In genomic region chr4:181432347-181432746, GRCh38 we compare ENCODE assay signal across 22 cellular contexts.
"Had no signal": no experiment of that assay in that cellular context is flagged by ENCODE, and none has a peak within 500 bp of the region (broad histone marks: within the 10 kb centered on the region; RNA-seq: fewer than 3 reads in every experiment).

No MANE protein-coding gene starts in this region.

- H3K4me1 Mint-ChIP-seq: activated CD4-positive, alpha-beta memory T cell treated with anti-CD3 and anti-CD28 coated beads, Interleukin-2, amount 10 ng/mL, durations not matched to agents 7 days and 5 days; activated CD4-positive, alpha-beta T cell treated with anti-CD3 and anti-CD28 coated beads for 36 hours; activated naive CD4-positive, alpha-beta T cell treated with anti-CD3 and anti-CD28 coated beads, Interleukin-2, amount 50 U/mL, for 24 hours; stimulated activated naive B cell treated with anti-CD40 and anti-IgM and Interleukin-4, amounts not matched to agents 10 μg/mL and 1 μg/mL and 100 μg/mL, for 72 hours had no signal

- H3K36me3 ChIP-seq: colonic mucosa, lower lobe of right lung, tibial artery, WERI-Rb-1 had no signal

- H3K27me3 ChIP-seq: body of pancreas, colonic mucosa, tibial artery had no signal

- H3K9me3 ChIP-seq: body of pancreas, colonic mucosa, lower lobe of right lung, tibial artery had no signal

- H3K27me3 Mint-ChIP-seq: activated CD4-positive, alpha-beta memory T cell treated with anti-CD3 and anti-CD28 coated beads, Interleukin-2, amount 10 ng/mL, durations not matched to agents 7 days and 5 days; activated CD4-positive, alpha-beta T cell treated with anti-CD3 and anti-CD28 coated beads for 36 hours; activated naive CD4-positive, alpha-beta T cell treated with anti-CD3 and anti-CD28 coated beads, Interleukin-2, amount 50 U/mL, for 24 hours; activated T-cell treated with anti-CD3 and anti-CD28 coated beads, Interleukin-2, amount 50 U/mL, for 24 hours; stimulated activated naive B cell treated with anti-CD40 and anti-IgM and Interleukin-4, amounts not matched to agents 10 μg/mL and 1 μg/mL and 100 μg/mL, for 72 hours had no signal

- H3K4me3 ChIP-seq: body of pancreas, colonic mucosa, lower lobe of right lung, skin epidermis, tibial artery had no signal

- H3K4me3 Mint-ChIP-seq: activated CD4-positive, alpha-beta memory T cell treated with anti-CD3 and anti-CD28 coated beads, Interleukin-2, amount 10 ng/mL, durations not matched to agents 7 days and 5 days; activated CD4-positive, alpha-beta T cell treated with anti-CD3 and anti-CD28 coated beads for 36 hours; activated naive CD4-positive, alpha-beta T cell treated with anti-CD3 and anti-CD28 coated beads, Interleukin-2, amount 50 U/mL, for 24 hours; activated T-cell treated with anti-CD3 and anti-CD28 coated beads, Interleukin-2, amount 50 U/mL, for 24 hours; mesothelial cell of epicardium; stimulated activated naive B cell treated with anti-CD40 and anti-IgM and Interleukin-4, amounts not matched to agents 10 μg/mL and 1 μg/mL and 100 μg/mL, for 72 hours; T-helper 1 cell treated with Interleukin-12 subunit alpha and Interleukin-12 subunit beta and Interleukin-4 antibody, amounts not matched to agents 30 μg/mL and 1 μg/mL, for 36 hours had no signal

- H3K36me3 Mint-ChIP-seq: activated naive CD4-positive, alpha-beta T cell treated with anti-CD3 and anti-CD28 coated beads, Interleukin-2, amount 50 U/mL, for 24 hours; mesothelial cell of epicardium; stimulated activated naive B cell treated with anti-CD40 and anti-IgM and Interleukin-4, amounts not matched to agents 10 μg/mL and 1 μg/mL and 100 μg/mL, for 72 hours had no signal

- DNase-seq: activated CD4-positive, alpha-beta memory T cell treated with anti-CD3 and anti-CD28 coated beads, Interleukin-2, amount 10 ng/mL, durations not matched to agents 7 days and 5 days; activated CD4-positive, alpha-beta T cell treated with anti-CD3 and anti-CD28 coated beads for 36 hours; activated effector memory CD4-positive, alpha-beta T cell treated with Interleukin-2 at 50 U/mL for 16 hours; activated T-cell treated with anti-CD3 and anti-CD28 coated beads, Interleukin-2, amount 50 U/mL, for 24 hours; body of pancreas; central memory CD4-positive, alpha-beta T cell; colonic mucosa; effector CD8-positive, alpha-beta T cell; foreskin fibroblast; hypothalamus; left cardiac atrium; lower lobe of right lung; posterior cingulate gyrus; stimulated activated CD4-positive, alpha-beta T cell treated with anti-CD3 and anti-CD28 coated beads, Interleukin-15, amount 100 ng/mL, for 24 hours; stimulated activated CD4-positive, alpha-beta T cell treated with anti-CD3 and anti-CD28 coated beads, Interleukin-4, amount 100 ng/mL, for 1 hour; stimulated activated naive B cell treated with anti-CD40 and anti-IgM and Interleukin-4, amounts not matched to agents 10 μg/mL and 1 μg/mL and 100 μg/mL, for 72 hours; tibial artery; WERI-Rb-1 had no signal

- H3K9me3 Mint-ChIP-seq: activated naive CD4-positive, alpha-beta T cell treated with anti-CD3 and anti-CD28 coated beads, Interleukin-2, amount 50 U/mL, for 24 hours; mesothelial cell of epicardium; stimulated activated naive B cell treated with anti-CD40 and anti-IgM and Interleukin-4, amounts not matched to agents 10 μg/mL and 1 μg/mL and 100 μg/mL, for 72 hours had no signal

- H3K27ac Mint-ChIP-seq: activated CD4-positive, alpha-beta memory T cell treated with anti-CD3 and anti-CD28 coated beads, Interleukin-2, amount 10 ng/mL, durations not matched to agents 7 days and 5 days; activated CD4-positive, alpha-beta T cell treated with anti-CD3 and anti-CD28 coated beads for 36 hours; activated naive CD4-positive, alpha-beta T cell treated with anti-CD3 and anti-CD28 coated beads, Interleukin-2, amount 50 U/mL, for 24 hours; activated T-cell treated with anti-CD3 and anti-CD28 coated beads, Interleukin-2, amount 50 U/mL, for 24 hours; mesothelial cell of epicardium; stimulated activated naive B cell treated with anti-CD40 and anti-IgM and Interleukin-4, amounts not matched to agents 10 μg/mL and 1 μg/mL and 100 μg/mL, for 72 hours; T-helper 1 cell treated with Interleukin-12 subunit alpha and Interleukin-12 subunit beta and Interleukin-4 antibody, amounts not matched to agents 30 μg/mL and 1 μg/mL, for 36 hours had no signal

- H3K4me1 ChIP-seq: body of pancreas, colonic mucosa, lower lobe of right lung, tibial artery had no signal

- ATAC-seq: activated CD4-positive, alpha-beta T cell treated with anti-CD3 and anti-CD28 coated beads for 36 hours; body of pancreas; left cardiac atrium; lower lobe of right lung; stimulated activated naive B cell treated with anti-CD40 and anti-IgM and Interleukin-4, amounts not matched to agents 10 μg/mL and 1 μg/mL and 100 μg/mL, for 72 hours had no signal

- H3K27ac ChIP-seq: body of pancreas, colonic mucosa, lower lobe of right lung, skin epidermis, tibial artery, WERI-Rb-1 had no signal
